In the genomic region with DNA sequence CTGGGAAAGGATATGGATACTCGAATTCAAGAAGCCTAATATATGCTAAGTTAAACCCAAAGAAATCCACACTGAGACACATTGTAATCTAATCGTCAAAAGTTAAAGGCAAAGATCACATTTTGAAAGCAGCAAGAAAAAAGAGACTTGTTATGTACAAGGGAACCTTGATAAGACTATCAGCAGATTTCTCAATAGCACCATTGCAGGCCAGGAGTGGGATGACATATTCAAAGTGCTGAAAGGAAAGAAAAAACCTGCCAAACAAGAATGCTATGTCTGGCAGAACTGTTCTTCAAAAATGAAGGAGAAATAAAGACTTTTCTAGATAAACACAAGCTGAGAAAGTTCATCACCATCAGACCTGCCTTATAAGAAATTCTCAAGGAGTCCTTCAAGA, we compare ENCODE assay signal across 25 cellular contexts.
"Had no signal": no experiment of that assay in that cellular context is flagged by ENCODE, and none has a peak within 500 bp of the region (broad histone marks: within the 10 kb centered on the region; RNA-seq: fewer than 3 reads in every experiment).

No MANE protein-coding gene starts in this region.

- H3K36me3 Mint-ChIP-seq: activated naive CD8-positive, alpha-beta T cell had no signal

- H3K27me3 ChIP-seq: colonic mucosa, gastrocnemius medialis, neutrophil, pancreas, right lobe of liver, tibial nerve had no signal

- H3K9me3 ChIP-seq: colonic mucosa, neutrophil, pancreas had no signal

- H3K4me1 ChIP-seq: colonic mucosa, gastrocnemius medialis, left ventricle myocardium inferior, pancreas, right lobe of liver, tibial nerve had no signal

- ATAC-seq: esophagus mucosa; gastrocnemius medialis; mucosa of descending colon; naive thymus-derived CD4-positive, alpha-beta T cell; pancreas; right lobe of liver had no signal

- FAIRE-seq: small intestine, urothelium cell line had no signal

- H3K4me3 Mint-ChIP-seq: activated naive CD8-positive, alpha-beta T cell; brain; naive thymus-derived CD4-positive, alpha-beta T cell; stimulated activated naive CD8-positive, alpha-beta T cell treated with anti-CD3 and anti-CD28 coated beads, Interleukin-15, Interleukin-2, amounts not matched to agents 100 ng/mL and 50 ng/mL, for 24 hours; T-helper 1 cell treated with Interleukin-12 subunit alpha and Interleukin-12 subunit beta and Interleukin-4 antibody, amounts not matched to agents 30 μg/mL and 1 μg/mL, for 36 hours had no signal

- H3K36me3 ChIP-seq: colonic mucosa, gastrocnemius medialis, left ventricle myocardium inferior, neutrophil, pancreas, right lobe of liver had no signal

- H3K27me3 Mint-ChIP-seq: activated naive CD8-positive, alpha-beta T cell; brain; naive thymus-derived CD4-positive, alpha-beta T cell; stimulated activated naive CD8-positive, alpha-beta T cell treated with anti-CD3 and anti-CD28 coated beads, Interleukin-15, Interleukin-2, amounts not matched to agents 100 ng/mL and 50 ng/mL, for 24 hours had no signal

- DNase-seq: activated CD4-positive, alpha-beta T cell treated with anti-CD3 and anti-CD28 coated beads for 1 hour; activated CD4-positive, alpha-beta T cell treated with anti-CD3 and anti-CD28 coated beads, Interleukin-2, amount 50 U/mL, for 4 hours; anterior cingulate cortex; central memory CD4-positive, alpha-beta T cell; colonic mucosa; gastrocnemius medialis; head of caudate nucleus; kidney glomerular epithelial cell; left ventricle myocardium inferior; mucosa of descending colon; naive thymus-derived CD4-positive, alpha-beta T cell; pancreas; right lobe of liver; small intestine; stimulated activated CD4-positive, alpha-beta T cell treated with anti-CD3 and anti-CD28 coated beads, Interleukin-15, amount 100 ng/mL, for 24 hours; stimulated activated CD4-positive, alpha-beta T cell treated with anti-CD3 and anti-CD28 coated beads, Interleukin-2, amount 100 ng/mL, for 48 hours had no signal

- H3K4me1 Mint-ChIP-seq: brain; naive thymus-derived CD4-positive, alpha-beta T cell had no signal

- H3K27ac ChIP-seq: colonic mucosa, gastrocnemius medialis, left ventricle myocardium inferior, neutrophil, pancreas, right lobe of liver, tibial nerve, VCaP had no signal

- H3K4me3 ChIP-seq: colonic mucosa, gastrocnemius medialis, left ventricle myocardium inferior, mucosa of descending colon, pancreas, right lobe of liver, tibial nerve had no signal

- H3K27ac Mint-ChIP-seq: activated naive CD8-positive, alpha-beta T cell; brain; naive thymus-derived CD4-positive, alpha-beta T cell; stimulated activated naive CD8-positive, alpha-beta T cell treated with anti-CD3 and anti-CD28 coated beads, Interleukin-15, Interleukin-2, amounts not matched to agents 100 ng/mL and 50 ng/mL, for 24 hours; T-helper 1 cell treated with Interleukin-12 subunit alpha and Interleukin-12 subunit beta and Interleukin-4 antibody, amounts not matched to agents 30 μg/mL and 1 μg/mL, for 36 hours had no signal
